ENCODE assay signal across 13 cellular contexts in genomic region chr11:115241899-115242298, GRCh38.
"Had no signal": no experiment of that assay in that cellular context is flagged by ENCODE, and none has a peak within 500 bp of the region (broad histone marks: within the 10 kb centered on the region; RNA-seq: fewer than 3 reads in every experiment).

No MANE protein-coding gene starts in this region.

- H3K4me3 ChIP-seq: tibial nerve had no signal

- H3K4me1 Mint-ChIP-seq: activated naive CD8-positive, alpha-beta T cell treated with anti-CD3 and anti-CD28 coated beads, Interleukin-2, amount 10 ng/mL, durations not matched to agents 7 days and 5 days; stimulated activated naive B cell treated with anti-CD40 and anti-IgM and Interleukin-4, amounts not matched to agents 10 μg/mL and 1 μg/mL and 100 μg/mL, for 72 hours had no signal

- H3K4me3 Mint-ChIP-seq: activated naive CD8-positive, alpha-beta T cell treated with anti-CD3 and anti-CD28 coated beads, Interleukin-2, amount 10 ng/mL, durations not matched to agents 7 days and 5 days; endodermal cell; stimulated activated naive B cell treated with anti-CD40 and anti-IgM and Interleukin-4, amounts not matched to agents 10 μg/mL and 1 μg/mL and 100 μg/mL, for 72 hours had no signal

- H3K27ac Mint-ChIP-seq: activated naive CD8-positive, alpha-beta T cell treated with anti-CD3 and anti-CD28 coated beads, Interleukin-2, amount 10 ng/mL, durations not matched to agents 7 days and 5 days; endodermal cell; stimulated activated naive B cell treated with anti-CD40 and anti-IgM and Interleukin-4, amounts not matched to agents 10 μg/mL and 1 μg/mL and 100 μg/mL, for 72 hours had no signal

- H3K27me3 Mint-ChIP-seq: activated naive CD8-positive, alpha-beta T cell treated with anti-CD3 and anti-CD28 coated beads, Interleukin-2, amount 10 ng/mL, durations not matched to agents 7 days and 5 days; stimulated activated naive B cell treated with anti-CD40 and anti-IgM and Interleukin-4, amounts not matched to agents 10 μg/mL and 1 μg/mL and 100 μg/mL, for 72 hours had no signal

- H3K9me3 Mint-ChIP-seq: activated naive CD8-positive, alpha-beta T cell treated with anti-CD3 and anti-CD28 coated beads, Interleukin-2, amount 10 ng/mL, durations not matched to agents 7 days and 5 days; endodermal cell; stimulated activated naive B cell treated with anti-CD40 and anti-IgM and Interleukin-4, amounts not matched to agents 10 μg/mL and 1 μg/mL and 100 μg/mL, for 72 hours had no signal

- DNase-seq: activated CD4-positive, alpha-beta T cell treated with anti-CD3 and anti-CD28 coated beads, Interleukin-2, amount 50 U/mL, for 1 hour; activated effector memory CD4-positive, alpha-beta T cell treated with Interleukin-2 at 50 U/mL for 16 hours; activated naive CD8-positive, alpha-beta T cell treated with anti-CD3 and anti-CD28 coated beads, Interleukin-2, amount 10 ng/mL, durations not matched to agents 7 days and 5 days; anterior cingulate cortex; dermis blood vessel endothelial cell; endodermal cell; erythroblast; hippocampal formation; left ventricle myocardium superior; mesendoderm; stimulated activated CD4-positive, alpha-beta T cell treated with anti-CD3 and anti-CD28 coated beads, Interleukin-2, amount 100 ng/mL, for 24 hours; stimulated activated naive B cell treated with anti-CD40 and anti-IgM and Interleukin-4, amounts not matched to agents 10 μg/mL and 1 μg/mL and 100 μg/mL, for 72 hours had no signal

- H3K36me3 Mint-ChIP-seq: activated naive CD8-positive, alpha-beta T cell treated with anti-CD3 and anti-CD28 coated beads, Interleukin-2, amount 10 ng/mL, durations not matched to agents 7 days and 5 days; stimulated activated naive B cell treated with anti-CD40 and anti-IgM and Interleukin-4, amounts not matched to agents 10 μg/mL and 1 μg/mL and 100 μg/mL, for 72 hours had no signal

- H3K27me3 ChIP-seq: tibial nerve had no signal
